Comparison of ENCODE assay signal across 24 cellular contexts in genomic region chrX:43731086-43731485, GRCh38.
DNase-seq lines count a peak whose midpoint lies in the region; FAIRE-seq and TF ChIP-seq lines count a peak whose summit lies in the region.
"Had no signal": no experiment of that assay in that cellular context is flagged by ENCODE, and none has a peak within 500 bp of the region (broad histone marks: within the 10 kb centered on the region; RNA-seq: fewer than 3 reads in every experiment).

No MANE protein-coding gene starts in this region.

- in situ Hi-C loops in Caki2 (cut with HindIII; ENCODE audit: low pct_unique_long_range_greater_than_20kb, low sequenced_read_pairs) = no loop called here

- DNase-seq in Caki2 (ENCODE audit: low read depth) (peak; percentile 69), RCC 7860 (ENCODE audit: low spot score) (peak; percentile 9), kidney tubule cell (ENCODE audit: low spot score) (peak; percentile 59), thyroid gland (peak; percentile 38 to 45), iPS-NIHi7 (ENCODE audit: extremely low spot score) (no peak), GOT3 (lab: John Stamatoyannopoulos, UW) (no peak), NCI-H226 (no peak)
- DNase-seq: 8988T; ACHN; BE2C; C1 segment of cervical spinal cord; Calu3; CD4-positive, alpha-beta memory T cell; CD4-positive, CD25-positive, alpha-beta regulatory T cell; CD8-positive, alpha-beta memory T cell; COR-L47; DMS79 treated with DMSO at 0.1 percent for 48 hours; GF-D8 had no signal

- no peak for TF ChIP-seq CTCF in thyroid gland (IDR thresholded peaks at IDR 0.05)

- FAIRE-seq in RCC 7860 (lab: Jason Lieb, UNC) = no peak
- FAIRE-seq: A204.1, D721Med, G401.6, GM12891, GM19239 had no signal

- H3K36me3 ChIP-seq in thyroid gland = peaks cover 6 to 7% of the 10 kb centered on the region in 2 donors
- H3K36me3 ChIP-seq: BE2C, BLaER1 had no signal

- H3K27me3 ChIP-seq in thyroid gland = no peaks in the 10 kb centered on the region
- H3K27me3 ChIP-seq: BE2C had no signal

- H3K27ac ChIP-seq in thyroid gland = peak overlapping the region; percentile 48 to 72 (median 57)
- H3K27ac ChIP-seq: BLaER1 had no signal

- H3K4me3 ChIP-seq in thyroid gland (replicated peaks in 1 of 3) = no peak overlapping the region
- H3K4me3 ChIP-seq: BLaER1 had no signal

- H3K9me3 ChIP-seq in thyroid gland = no peaks in the 10 kb centered on the region
- H3K9me3 ChIP-seq: BE2C had no signal

- 43 to 63% methylated on average over 7 of the region's 7 CpGs for WGBS in thyroid gland, 2 donors

- peaks cover 14 to 28% of the 10 kb centered on the region in 2 donors for H3K4me1 ChIP-seq in thyroid gland
- H3K4me1 ChIP-seq: BE2C, BLaER1 had no signal

- intact Hi-C loops in thyroid gland (cut with DNase I) = no loop called here

- peak in 1 of 2 donors; percentile 20 for TF ChIP-seq POLR2A in thyroid gland (IDR thresholded peaks at IDR 0.05)

Comparison
In these comparisons a context has a peak if more than half of its experiments do, and no peak if none do; other contexts are left out.
1. DNase-seq: peak in Caki2 (single experiment), RCC 7860 (single experiment), kidney tubule cell (single experiment) and thyroid gland (2 of 2); none in iPS-NIHi7 (single experiment), GOT3 (single experiment) and NCI-H226 (single experiment).